15 cellular contexts compared by ENCODE assay signal in genomic region chr16:67446968-67447507, GRCh38. TPM values are rescaled to one million over a fixed set of nuclear protein-coding genes. Genes with fewer than 3 reads are reported as not detected.
DNase-seq lines count a peak whose midpoint lies in the region; ATAC-seq and TF ChIP-seq lines count a peak whose summit lies in the region.
"Had no signal": no experiment of that assay in that cellular context is flagged by ENCODE, and none has a peak within 500 bp of the region (broad histone marks: within the 10 kb centered on the region; RNA-seq: fewer than 3 reads in every experiment).

No MANE protein-coding gene starts in this region.

- no peaks in the 10 kb centered on the region for H3K27me3 Mint-ChIP-seq in MCF 10A (ENCODE audit: insufficient read depth, unreplicated experiment)
- H3K27me3 Mint-ChIP-seq in endothelial cell (ENCODE audit: unreplicated experiment): peaks cover 22% of the 10 kb centered on the region
- H3K27me3 Mint-ChIP-seq: activated CD4-positive, alpha-beta T cell treated with anti-CD3 and anti-CD28 coated beads, Interleukin-2, amount 10 ng/mL, durations not matched to agents 24 days and 14 days had no signal

- no peak overlapping the region for H3K4me3 ChIP-seq in breast epithelium
- no peak overlapping the region for H3K4me3 ChIP-seq in neuronal stem cell (ENCODE audit: low read length in 2 of 2)
- no peak overlapping the region for H3K4me3 ChIP-seq in upper lobe of left lung
- H3K4me3 ChIP-seq in HAP-1: no peak overlapping the region
- H3K4me3 ChIP-seq: lung, PC-9 had no signal

- POLR2A ChIA-PET in MCF 10A (lab: Yijun Ruan, JAX): interaction anchor here (1.0 kb wide), 1 partner anchor 34 kb away, joined by 4 read pairs; the partner anchor contains the start of gene ATP6V0D1

- in situ Hi-C loops in HAP-1 (cut with MboI; ENCODE audit: low sequenced_read_pairs): no loop called here

- H3K4ac ChIP-seq in neuronal stem cell (ENCODE audit: low read length): no peak overlapping the region

- peaks cover 29% of the 10 kb centered on the region for H3K36me3 Mint-ChIP-seq in MCF 10A (ENCODE audit: insufficient read depth, unreplicated experiment)
- H3K36me3 Mint-ChIP-seq in endothelial cell (ENCODE audit: low read depth, unreplicated experiment): peaks cover 18% of the 10 kb centered on the region

- H3K79me1 ChIP-seq in neuronal stem cell (ENCODE audit: low read depth, low read length): peaks cover 4% of the 10 kb centered on the region

- CTCF ChIA-PET in MCF 10A (lab: Yijun Ruan, JAX): interaction anchor here (0.6 to 2.6 kb wide), 16 partner anchors 9 to 580 kb away, joined by 3 to 29 read pairs (median 3); partner anchors contain the start of gene ZDHHC1

- H3K9me3 ChIP-seq in breast epithelium: no peaks in the 10 kb centered on the region
- no peaks in the 10 kb centered on the region for H3K9me3 ChIP-seq in neuronal stem cell (replicated peaks in 1 of 2; ENCODE audit: control insufficient read depth in 2 of 2, insufficient read depth in 1 of 2, low read depth in 1 of 2, low read length in 2 of 2)
- H3K9me3 ChIP-seq in upper lobe of left lung: no peaks in the 10 kb centered on the region
- H3K9me3 ChIP-seq in HAP-1: no peaks in the 10 kb centered on the region
- H3K9me3 ChIP-seq: SK-N-SH had no signal

- H3K23ac ChIP-seq in neuronal stem cell (ENCODE audit: low read depth, low read length, poor library complexity): peak overlapping the region; percentile 52

- H4K8ac ChIP-seq in neuronal stem cell (ENCODE audit: low read depth, low read length): no peak overlapping the region

- no peak overlapping the region for H2BK120ac ChIP-seq in neuronal stem cell (ENCODE audit: low read depth, low read length)

- H3K36me3 ChIP-seq in breast epithelium: no peaks in the 10 kb centered on the region
- peaks cover 0 to 38% of the 10 kb centered on the region in 2 donors for H3K36me3 ChIP-seq in neuronal stem cell (replicated peaks in 1 of 2; ENCODE audit: control insufficient read depth in 2 of 2, insufficient read depth in 2 of 2, low read length in 2 of 2)
- peaks cover 0 to 73% (median 47%) of the 10 kb centered on the region in 4 donors for H3K36me3 ChIP-seq in upper lobe of left lung
- H3K36me3 ChIP-seq in HAP-1 (replicated peaks): no peaks in the 10 kb centered on the region; the same call in none of the 2 replicates

- H3K14ac ChIP-seq in neuronal stem cell (ENCODE audit: low read length): peak overlapping the region; percentile 6

- H3K18ac ChIP-seq in neuronal stem cell (ENCODE audit: low read length): no peak overlapping the region

- H3K9me3 Mint-ChIP-seq in MCF 10A (ENCODE audit: unreplicated experiment): no peaks in the 10 kb centered on the region
- no peaks in the 10 kb centered on the region for H3K9me3 Mint-ChIP-seq in endothelial cell (ENCODE audit: unreplicated experiment)
- H3K9me3 Mint-ChIP-seq: activated CD4-positive, alpha-beta T cell treated with anti-CD3 and anti-CD28 coated beads, Interleukin-2, amount 10 ng/mL, durations not matched to agents 24 days and 14 days had no signal

- no peak overlapping the region for H2BK15ac ChIP-seq in neuronal stem cell (ENCODE audit: low read length)

- peak overlapping the region; percentile 78 for H2BK5ac ChIP-seq in neuronal stem cell (ENCODE audit: low read length)

- peak overlapping the region; percentile 72 for H3K9ac ChIP-seq in neuronal stem cell (ENCODE audit: low read depth, low read length, poor library complexity)
- H3K9ac ChIP-seq: SK-N-SH had no signal

- peaks cover 28 to 62% of the 10 kb centered on the region in 2 donors for H3K4me1 ChIP-seq in breast epithelium
- H3K4me1 ChIP-seq in neuronal stem cell (ENCODE audit: control insufficient read depth in 2 of 2, insufficient read depth in 1 of 2, low read depth in 1 of 2, low read length in 2 of 2): peaks cover 0 to 5% of the 10 kb centered on the region in 2 donors
- peaks cover 54 to 88% (median 75%) of the 10 kb centered on the region in 4 donors for H3K4me1 ChIP-seq in upper lobe of left lung
- H3K4me1 ChIP-seq in HAP-1: no peaks in the 10 kb centered on the region

- intact Hi-C loops in breast epithelium (cut with DNase I; ENCODE audit: low total_unique reads) (no loop called here), MCF 10A (cut with micrococcal nuclease) (loop anchor here (1.0 to 10.0 kb wide), 2 partner anchors 19 to 72 kb away; no protein-coding TSS in a partner anchor)

- DNase-seq in breast epithelium (ENCODE audit: low spot score in 2 of 2) (no peak), MCF 10A (ENCODE audit: unreplicated experiment) (no peak), endothelial cell (ENCODE audit: low spot score) (no peak), neuronal stem cell (ENCODE audit: low spot score) (no peak), upper lobe of left lung (peak in 1 of 2 donors; percentile 42), HAP-1 (ENCODE audit: low spot score in 2 of 2) (no peak), NK-92 (lab: John Stamatoyannopoulos, UW; ENCODE audit: unreplicated experiment) (no peak)
- DNase-seq: DMS79 had no signal

- peaks cover 2% of the 10 kb centered on the region for H3K4me1 Mint-ChIP-seq in MCF 10A (ENCODE audit: insufficient read depth, unreplicated experiment)
- peaks cover 17% of the 10 kb centered on the region for H3K4me1 Mint-ChIP-seq in endothelial cell (ENCODE audit: unreplicated experiment)
- H3K4me1 Mint-ChIP-seq: activated CD4-positive, alpha-beta T cell treated with anti-CD3 and anti-CD28 coated beads, Interleukin-2, amount 10 ng/mL, durations not matched to agents 24 days and 14 days had no signal

- no peak overlapping the region for H2BK12ac ChIP-seq in neuronal stem cell (ENCODE audit: low read length)

- no peak overlapping the region for H3K4me2 ChIP-seq in neuronal stem cell (ENCODE audit: insufficient read depth, low read length, poor library complexity, severe bottlenecking)
- H3K4me2 ChIP-seq: PC-9, SK-N-SH had no signal

- BruUV-seq in MCF 10A (replicated peaks; lab: Mats Ljungman, UMichigan): no TSS peak

- H3K4me3 Mint-ChIP-seq in MCF 10A (ENCODE audit: unreplicated experiment) (no peak overlapping the region), endothelial cell (ENCODE audit: unreplicated experiment) (no peak overlapping the region)
- H3K4me3 Mint-ChIP-seq: activated CD4-positive, alpha-beta T cell treated with anti-CD3 and anti-CD28 coated beads, Interleukin-2, amount 10 ng/mL, durations not matched to agents 24 days and 14 days had no signal

- H3K27ac ChIP-seq in breast epithelium (peak overlapping the region; percentile 48 to 68), neuronal stem cell (replicated peaks; ENCODE audit: low read length) (no peak overlapping the region), upper lobe of left lung (peak overlapping the region; percentile 18 to 61 (median 42))
- H3K27ac ChIP-seq: PC-9 had no signal

- no peak for ATAC-seq in upper lobe of left lung (ENCODE audit: low FRiP score in 2 of 2)
- no peak for ATAC-seq in GM18867 (IDR thresholded peaks at IDR 0.05; ENCODE audit: unreplicated experiment)
- ATAC-seq: sciatic nerve had no signal

- H3K27me3 ChIP-seq in breast epithelium (no peaks in the 10 kb centered on the region), neuronal stem cell (ENCODE audit: control insufficient read depth in 3 of 3, insufficient read depth in 3 of 3, low read depth in 1 of 3, low read length in 3 of 3) (no peaks in the 10 kb centered on the region), upper lobe of left lung (no peaks in the 10 kb centered on the region), HAP-1 (ENCODE audit: low read depth) (no peaks in the 10 kb centered on the region)

- H4K91ac ChIP-seq in neuronal stem cell (ENCODE audit: low read depth, low read length, poor library complexity): no peak overlapping the region

- no peak overlapping the region for H2AFZ ChIP-seq in neuronal stem cell (ENCODE audit: low read length)
- H2AFZ ChIP-seq: PC-9 had no signal

- no peak for TF ChIP-seq EP300 in upper lobe of left lung (IDR thresholded peaks at IDR 0.05)

- no peak overlapping the region for H2AK5ac ChIP-seq in neuronal stem cell (ENCODE audit: low read depth, low read length)

- no CpG with 5 or more reads among the region's 8 CpGs for WGBS in neuronal stem cell (ENCODE audit: extremely low coverage in 2 of 2, insufficient read length in 2 of 2, insufficient replicate concordance in 1 of 2), 2 donors
- 89 to 93% methylated on average over 7 of the region's 8 CpGs for WGBS in upper lobe of left lung, 2 donors

- no peak for TF ChIP-seq CTCF in breast epithelium (IDR thresholded peaks at IDR 0.05)
- TF ChIP-seq CTCF in MCF 10A (IDR thresholded peaks at IDR 0.05; ENCODE audit: unreplicated experiment): no peak
- no peak for TF ChIP-seq CTCF in endothelial cell (IDR thresholded peaks at IDR 0.05; ENCODE audit: unreplicated experiment)
- no peak for TF ChIP-seq CTCF in upper lobe of left lung (IDR thresholded peaks at IDR 0.05)

- H3K27ac Mint-ChIP-seq in MCF 10A (ENCODE audit: low read depth, unreplicated experiment) (no peak overlapping the region), endothelial cell (ENCODE audit: unreplicated experiment) (peak overlapping the region; percentile 10)
- H3K27ac Mint-ChIP-seq: activated CD4-positive, alpha-beta T cell treated with anti-CD3 and anti-CD28 coated beads, Interleukin-2, amount 10 ng/mL, durations not matched to agents 24 days and 14 days had no signal

- no peak for TF ChIP-seq POLR2A in breast epithelium (IDR thresholded peaks at IDR 0.05)
- TF ChIP-seq POLR2A in upper lobe of left lung (IDR thresholded peaks at IDR 0.05): no peak

RNA-seq across cellular contexts. Expression of gene HSD11B2, which starts 16.1 kb away (rescaled TPM):
- total RNA-seq in breast epithelium: 10 to 100 TPM in 2 of 3 donors, under 1 TPM in 1; 0.32 to 66.9 (median 10.2) TPM
- 0.42 and 0.86 TPM in 2 replicates for total RNA-seq in MCF 10A (2022)
- total RNA-seq in endothelial cell (ENCODE audit: unreplicated experiment): 3.3 TPM
- 1.1 TPM for polyA plus RNA-seq in neuronal stem cell (2013, experiment 1 of 2)
- 0.78 TPM for polyA plus RNA-seq in neuronal stem cell (2013, experiment 2 of 2)
- total RNA-seq in upper lobe of left lung: 1 to 10 TPM in 5 of 6 donors, under 1 TPM in 1; 0.78 to 5.0 (median 1.6) TPM
- total RNA-seq: A172 had no signal

RNA-seq across cellular contexts. Expression of gene ZDHHC1, which starts 30.8 kb away (rescaled TPM):
- total RNA-seq in breast epithelium (10 to 100 TPM; 17.4 to 20.3 (median 19.3) TPM), MCF 10A (2022) (5.9 and 7.6 TPM in 2 replicates), endothelial cell (ENCODE audit: unreplicated experiment) (7.2 TPM), upper lobe of left lung (10 to 100 TPM; 14.7 to 49.2 (median 21.4) TPM)
- polyA plus RNA-seq in neuronal stem cell (2013, experiment 1 of 2): 4.1 TPM
- polyA plus RNA-seq in neuronal stem cell (2013, experiment 2 of 2): 4.7 TPM

RNA-seq across cellular contexts. Expression of gene ATP6V0D1, which starts 33.9 kb away (rescaled TPM):
- 100 to 1,000 TPM; 101 to 122 (median 104) TPM for total RNA-seq in breast epithelium
- 50.5 and 50.7 TPM in 2 replicates for total RNA-seq in MCF 10A (2022)
- 107 TPM for total RNA-seq in endothelial cell (ENCODE audit: unreplicated experiment)
- 20.8 TPM for polyA plus RNA-seq in neuronal stem cell (2013, experiment 1 of 2)
- 20.9 TPM for polyA plus RNA-seq in neuronal stem cell (2013, experiment 2 of 2)
- total RNA-seq in upper lobe of left lung: 100 to 1,000 TPM in 4 of 6 donors, 10 to 100 TPM in 2; 69.1 to 221 (median 147) TPM

RNA-seq across cellular contexts. Expression of gene AGRP, which starts 36.3 kb away (rescaled TPM):
- total RNA-seq in breast epithelium (not detected), MCF 10A (2022) (not detected in 2 replicates), endothelial cell (ENCODE audit: unreplicated experiment) (not detected), upper lobe of left lung (1 to 10 TPM in 3 of 6 donors, not detected in 3; 3.5 to 7.6 (median 3.8) TPM)
- polyA plus RNA-seq in neuronal stem cell (2013, experiment 1 of 2): not detected
- not detected for polyA plus RNA-seq in neuronal stem cell (2013, experiment 2 of 2)
- total RNA-seq: A172; activated CD4-positive, alpha-beta T cell treated with anti-CD3 and anti-CD28 coated beads, Interleukin-2, amount 10 ng/mL, durations not matched to agents 24 days and 14 days; PC-9; sciatic nerve had no signal
- polyA plus RNA-seq: SK-N-SH had no signal

RNA-seq across cellular contexts. Expression of gene TPPP3, which starts 53.7 kb away (rescaled TPM):
- total RNA-seq in breast epithelium (1 to 10 TPM; 1.3 to 6.9 (median 3.6) TPM), MCF 10A (2022) (not detected in 2 replicates), endothelial cell (ENCODE audit: unreplicated experiment) (1.1 TPM), upper lobe of left lung (100 to 1,000 TPM in 4 of 6 donors, 10 to 100 TPM in 2; 40.0 to 167 (median 112) TPM)
- 20.8 TPM for polyA plus RNA-seq in neuronal stem cell (2013, experiment 1 of 2)
- polyA plus RNA-seq in neuronal stem cell (2013, experiment 2 of 2): 19.8 TPM
- total RNA-seq: activated CD4-positive, alpha-beta T cell treated with anti-CD3 and anti-CD28 coated beads, Interleukin-2, amount 10 ng/mL, durations not matched to agents 24 days and 14 days had no signal
